Comparison of ENCODE assay signal across 16 cellular contexts in genomic region chr17:27490391-27490790, GRCh38. TPM values are rescaled to one million over a fixed set of nuclear protein-coding genes. Genes with fewer than 3 reads are reported as not detected.
DNase-seq lines count a peak whose midpoint lies in the region; ATAC-seq and TF ChIP-seq lines count a peak whose summit lies in the region.
"Had no signal": no experiment of that assay in that cellular context is flagged by ENCODE, and none has a peak within 500 bp of the region (broad histone marks: within the 10 kb centered on the region; RNA-seq: fewer than 3 reads in every experiment).

No MANE protein-coding gene starts in this region.

- no peak for TF ChIP-seq CTCF in cardiac muscle cell (IDR thresholded peaks at IDR 0.05; ENCODE audit: low read depth, low read length)
- TF ChIP-seq CTCF in GM23338 (conservative IDR thresholded peaks at IDR 0.05; ENCODE audit: low read depth in 2 of 2): no peak
- TF ChIP-seq CTCF in brain (conservative IDR thresholded peaks at IDR 0.05): no peak
- no peak for TF ChIP-seq CTCF in neural progenitor cell (IDR thresholded peaks at IDR 0.05)

- H3F3A ChIP-seq in GM23338 (replicated peaks; ENCODE audit: low read depth) (0 out of 2 replicates have a peak, but pooled peaks cover 1% of the 10 kb centered on the region), neural progenitor cell (ENCODE audit: low read depth) (peaks cover 7% of the 10 kb centered on the region)

- ATAC-seq in right cardiac atrium: no peak
- ATAC-seq in GM23338: no peak
- no peak for ATAC-seq in GM21526 (IDR thresholded peaks at IDR 0.05; ENCODE audit: low FRiP score, unreplicated experiment)
- ATAC-seq: CD8-positive, alpha-beta T cell had no signal

- H3K27me3 ChIP-seq in cardiac muscle cell: no peaks in the 10 kb centered on the region
- no peaks in the 10 kb centered on the region for H3K27me3 ChIP-seq in right cardiac atrium (ENCODE audit: control insufficient read depth, insufficient read depth)
- H3K27me3 ChIP-seq in GM23338 (ENCODE audit: insufficient read depth): no peaks in the 10 kb centered on the region
- H3K27me3 ChIP-seq in neural progenitor cell: no peaks in the 10 kb centered on the region

- H3K27me3 Mint-ChIP-seq in GM23338 (ENCODE audit: insufficient read depth, low read depth, poor library complexity) (peaks cover 16% of the 10 kb centered on the region), brain (no peaks in the 10 kb centered on the region), neural progenitor cell (ENCODE audit: insufficient read depth, low read depth) (peaks cover 6% of the 10 kb centered on the region)
- H3K27me3 Mint-ChIP-seq: B cell had no signal

- H4K20me1 ChIP-seq in GM23338 (replicated peaks; ENCODE audit: insufficient read depth): 0 out of 2 replicates have a peak, but pooled peaks cover 3% of the 10 kb centered on the region
- H4K20me1 ChIP-seq in neural progenitor cell (ENCODE audit: low read depth): peaks cover 64% of the 10 kb centered on the region

- no peaks in the 10 kb centered on the region for H3K9me3 ChIP-seq in cardiac muscle cell (ENCODE audit: low read depth)
- H3K9me3 ChIP-seq in right cardiac atrium (ENCODE audit: control insufficient read depth, low read length): no peaks in the 10 kb centered on the region
- no peaks in the 10 kb centered on the region for H3K9me3 ChIP-seq in neural progenitor cell (ENCODE audit: low read depth)
- H3K9me3 ChIP-seq: HAP-1 had no signal

- H3K4me3 ChIP-seq in cardiac muscle cell (no peak overlapping the region), right cardiac atrium (ENCODE audit: low read length) (no peak overlapping the region), GM23338 (0 out of 2 replicates have a peak overlapping the region, but pooled peaks have one; percentile 21), neural progenitor cell (no peak overlapping the region)
- H3K4me3 ChIP-seq: HAP-1 had no signal

- H3K27ac Mint-ChIP-seq in GM23338 (no peak overlapping the region), brain (peak overlapping the region in 4 of 5 experiments; percentile 56 to 92 (median 75)), neural progenitor cell (no peak overlapping the region)
- H3K27ac Mint-ChIP-seq: B cell; CD8-positive, alpha-beta T cell had no signal

- peaks cover 15% of the 10 kb centered on the region for H3K36me3 Mint-ChIP-seq in GM23338 (ENCODE audit: low read depth)
- H3K36me3 Mint-ChIP-seq in brain: peaks cover 18% of the 10 kb centered on the region
- no peaks in the 10 kb centered on the region for H3K36me3 Mint-ChIP-seq in neural progenitor cell
- H3K36me3 Mint-ChIP-seq: CD8-positive, alpha-beta T cell had no signal

- H2AFZ ChIP-seq in GM23338 (no peak overlapping the region), neural progenitor cell (replicated peaks) (no peak overlapping the region)

- WGBS in right cardiac atrium: 95% methylated on average over 4 of the region's 4 CpGs

- H3K9me2 ChIP-seq in GM23338 (ENCODE audit: insufficient read depth): no peaks in the 10 kb centered on the region

- H3K4me2 ChIP-seq in GM23338: peak overlapping the region; percentile 68
- peak overlapping the region; percentile 52 for H3K4me2 ChIP-seq in neural progenitor cell

- H3K27ac ChIP-seq in cardiac muscle cell (peak overlapping the region; percentile 75), right cardiac atrium (ENCODE audit: low read length) (no peak overlapping the region), GM23338 (ENCODE audit: low read depth) (no peak overlapping the region), neural progenitor cell (no peak overlapping the region)
- H3K27ac ChIP-seq: C4-2B, HL-60 had no signal

- intact Hi-C loops in right cardiac atrium (cut with DNase I): loop anchor here in 1 of 4 donors (10.0 kb wide), 1 partner anchor 54 kb away; no protein-coding TSS in a partner anchor

- no peak overlapping the region for H3K9ac ChIP-seq in neural progenitor cell

- H3K36me3 ChIP-seq in cardiac muscle cell: no peaks in the 10 kb centered on the region
- H3K36me3 ChIP-seq in GM23338 (ENCODE audit: insufficient read depth): no peaks in the 10 kb centered on the region
- no peaks in the 10 kb centered on the region for H3K36me3 ChIP-seq in neural progenitor cell
- H3K36me3 ChIP-seq: HAP-1 had no signal

- H3K4me1 Mint-ChIP-seq in GM23338: peaks cover 71% of the 10 kb centered on the region
- H3K4me1 Mint-ChIP-seq in brain: peaks cover 77% of the 10 kb centered on the region
- H3K4me1 Mint-ChIP-seq in neural progenitor cell: peaks cover 67% of the 10 kb centered on the region

- no peak overlapping the region; the same call in 2 of the 3 replicates for H3K4me3 Mint-ChIP-seq in GM23338
- H3K4me3 Mint-ChIP-seq in brain: no peak overlapping the region
- no peak overlapping the region for H3K4me3 Mint-ChIP-seq in neural progenitor cell
- H3K4me3 Mint-ChIP-seq: B cell; CD8-positive, alpha-beta T cell had no signal

- H3K9me3 Mint-ChIP-seq in GM23338: no peaks in the 10 kb centered on the region
- H3K9me3 Mint-ChIP-seq in brain: no peaks in the 10 kb centered on the region
- H3K9me3 Mint-ChIP-seq in neural progenitor cell: no peaks in the 10 kb centered on the region
- H3K9me3 Mint-ChIP-seq: CD8-positive, alpha-beta T cell had no signal

- DNase-seq in cardiac muscle cell (ENCODE audit: low read depth in 1 of 2, low spot score in 1 of 2): no peak
- no peak for DNase-seq in right cardiac atrium
- DNase-seq in GM23338 (ENCODE audit: low spot score): no peak
- DNase-seq in neural progenitor cell (ENCODE audit: low spot score): no peak
- no peak for DNase-seq in medulla oblongata (ENCODE audit: extremely low spot score)
- no peak for DNase-seq in DMS 273 treated with DMSO at 0.1 percent for 48 hours (lab: John Stamatoyannopoulos, UW)
- DNase-seq: CD8-positive, alpha-beta T cell; COR-L47; DND-41; GDM1 had no signal

- peaks cover 21% of the 10 kb centered on the region for H3K4me1 ChIP-seq in cardiac muscle cell (ENCODE audit: low read depth)
- H3K4me1 ChIP-seq in right cardiac atrium (ENCODE audit: control insufficient read depth, insufficient read depth, low read length): peaks cover 15% of the 10 kb centered on the region
- H3K4me1 ChIP-seq in GM23338 (ENCODE audit: insufficient read depth): peaks cover 74% of the 10 kb centered on the region
- peaks cover 54% of the 10 kb centered on the region for H3K4me1 ChIP-seq in neural progenitor cell

- H3K79me2 ChIP-seq in GM23338 (replicated peaks; ENCODE audit: insufficient read depth) (peaks cover 93% of the 10 kb centered on the region), neural progenitor cell (ENCODE audit: low read depth) (peaks cover 49% of the 10 kb centered on the region)

TF ChIP-seq in GM23338, 12 proteins besides CTCF, POLR2A, EP300 and RAD21 (continues in another document):
- TF ChIP-seq ZNF114 (CRISPR knock-in tag; IDR thresholded peaks at IDR 0.05): no peak

RNA-seq across cellular contexts. Expression of gene KSR1, which starts 34.1 kb away (rescaled TPM):
- total RNA-seq in cardiac muscle cell (19.8 and 29.0 TPM in 2 replicates), right cardiac atrium (10 to 100 TPM; 13.1 to 22.7 (median 14.1) TPM), neural progenitor cell (ENCODE audit: low replicate concordance) (16.4 and 19.2 TPM in 2 replicates)
- polyA plus RNA-seq in cardiac muscle cell (13.8 and 15.7 TPM in 2 replicates), right cardiac atrium (8.7 TPM), GM23338 (2016; fragmentation: Nextera tagmentation; extraction: Ambion mirVana) (7.8 and 8.5 TPM in 2 replicates), brain (ENCODE audit: insufficient read depth, low read depth, low replicate concordance) (12.5 TPM)
- 35.6 and 53.2 TPM in 2 replicates for total RNA-seq in GM23338 (2014; rRNA removed; shearing (Covaris generic))

Comparison
In these comparisons a context has a peak if more than half of its experiments do, and no peak if none do; other contexts are left out.
1. H3K27ac Mint-ChIP-seq: peak in brain (4 of 5); none in GM23338 (single experiment) and neural progenitor cell (single experiment).